ENCODE assay signal across 18 cellular contexts in genomic region chr19:35571406-35571965, GRCh38. TPM values are rescaled to one million over a fixed set of nuclear protein-coding genes. Genes with fewer than 3 reads are reported as not detected.
DNase-seq lines count a peak whose midpoint lies in the region; ATAC-seq and TF ChIP-seq lines count a peak whose summit lies in the region.
"Had no signal": no experiment of that assay in that cellular context is flagged by ENCODE, and none has a peak within 500 bp of the region (broad histone marks: within the 10 kb centered on the region; RNA-seq: fewer than 3 reads in every experiment).

No MANE protein-coding gene starts in this region.

- H3K27ac ChIP-seq in body of pancreas = no peak overlapping the region
- H3K27ac ChIP-seq: BLaER1 treated with 17β-estradiol and CSF1 and Interleukin-3, amounts not matched to agents 10 nM and 100 nM had no signal

- peak overlapping the region; percentile 19 for H3K27ac Mint-ChIP-seq in activated naive CD8-positive, alpha-beta T cell treated with anti-CD3 and anti-CD28 coated beads for 36 hours
- H3K27ac Mint-ChIP-seq in activated naive CD8-positive, alpha-beta T cell treated with anti-CD3 and anti-CD28 coated beads, Interleukin-2, amount 50 U/mL, for 24 hours = no peak overlapping the region
- H3K27ac Mint-ChIP-seq in stimulated activated effector memory CD8-positive, alpha-beta T cell treated with anti-CD3 and anti-CD28 coated beads, Interleukin-12 subunit alpha, Interleukin-12 subunit beta, amount 100 ng/mL, for 72 hours = no peak overlapping the region
- H3K27ac Mint-ChIP-seq: B cell; CD8-positive, alpha-beta T cell; IgD-negative memory B cell had no signal

- no peak overlapping the region for H3K4me3 ChIP-seq in body of pancreas
- H3K4me3 ChIP-seq: BLaER1 treated with 17β-estradiol and CSF1 and Interleukin-3, amounts not matched to agents 10 nM and 100 nM had no signal

- in situ Hi-C loops in ACHN (cut with HindIII; ENCODE audit: low pct_ligation_motif_present, low pct_unique_long_range_greater_than_20kb, low sequenced_read_pairs) = no loop called here

- H3K9me3 Mint-ChIP-seq in activated naive CD8-positive, alpha-beta T cell treated with anti-CD3 and anti-CD28 coated beads for 36 hours = peaks cover 15% of the 10 kb centered on the region
- H3K9me3 Mint-ChIP-seq in activated naive CD8-positive, alpha-beta T cell treated with anti-CD3 and anti-CD28 coated beads, Interleukin-2, amount 50 U/mL, for 24 hours = peaks cover 14% of the 10 kb centered on the region
- H3K9me3 Mint-ChIP-seq in stimulated activated effector memory CD8-positive, alpha-beta T cell treated with anti-CD3 and anti-CD28 coated beads, Interleukin-12 subunit alpha, Interleukin-12 subunit beta, amount 100 ng/mL, for 72 hours = peaks cover 9% of the 10 kb centered on the region
- H3K9me3 Mint-ChIP-seq in activated T-cell treated with anti-CD3 and anti-CD28 coated beads, Interleukin-2, amount 50 U/mL, for 4 hours = peaks cover 17% of the 10 kb centered on the region

- H3K4me1 Mint-ChIP-seq in activated naive CD8-positive, alpha-beta T cell treated with anti-CD3 and anti-CD28 coated beads for 36 hours = peaks cover 3% of the 10 kb centered on the region
- H3K4me1 Mint-ChIP-seq in activated naive CD8-positive, alpha-beta T cell treated with anti-CD3 and anti-CD28 coated beads, Interleukin-2, amount 50 U/mL, for 24 hours = no peaks in the 10 kb centered on the region
- H3K4me1 Mint-ChIP-seq in stimulated activated effector memory CD8-positive, alpha-beta T cell treated with anti-CD3 and anti-CD28 coated beads, Interleukin-12 subunit alpha, Interleukin-12 subunit beta, amount 100 ng/mL, for 72 hours = no peaks in the 10 kb centered on the region
- no peaks in the 10 kb centered on the region for H3K4me1 Mint-ChIP-seq in activated T-cell treated with anti-CD3 and anti-CD28 coated beads, Interleukin-2, amount 50 U/mL, for 4 hours (ENCODE audit: low read depth)
- H3K4me1 Mint-ChIP-seq: B cell, IgD-negative memory B cell had no signal

- H3K4me3 Mint-ChIP-seq in activated naive CD8-positive, alpha-beta T cell treated with anti-CD3 and anti-CD28 coated beads for 36 hours = no peak overlapping the region
- no peak overlapping the region for H3K4me3 Mint-ChIP-seq in activated naive CD8-positive, alpha-beta T cell treated with anti-CD3 and anti-CD28 coated beads, Interleukin-2, amount 50 U/mL, for 24 hours
- H3K4me3 Mint-ChIP-seq in stimulated activated effector memory CD8-positive, alpha-beta T cell treated with anti-CD3 and anti-CD28 coated beads, Interleukin-12 subunit alpha, Interleukin-12 subunit beta, amount 100 ng/mL, for 72 hours = no peak overlapping the region
- H3K4me3 Mint-ChIP-seq in activated T-cell treated with anti-CD3 and anti-CD28 coated beads, Interleukin-2, amount 50 U/mL, for 4 hours = no peak overlapping the region
- H3K4me3 Mint-ChIP-seq: B cell; CD8-positive, alpha-beta T cell; IgD-negative memory B cell had no signal

- no peaks in the 10 kb centered on the region for H3K27me3 ChIP-seq in body of pancreas
- H3K27me3 ChIP-seq: BLaER1 treated with 17β-estradiol and CSF1 and Interleukin-3, amounts not matched to agents 10 nM and 100 nM had no signal

- intact Hi-C loops in body of pancreas (cut with DNase I) = no loop called here

- TF ChIP-seq POLR2A in body of pancreas (IDR thresholded peaks at IDR 0.05) = no peak

- H3K9me3 ChIP-seq in body of pancreas = peaks cover 0 to 8% (median 0%) of the 10 kb centered on the region in 3 donors

- H3K27me3 Mint-ChIP-seq in activated naive CD8-positive, alpha-beta T cell treated with anti-CD3 and anti-CD28 coated beads for 36 hours = peaks cover 23% of the 10 kb centered on the region
- H3K27me3 Mint-ChIP-seq in activated naive CD8-positive, alpha-beta T cell treated with anti-CD3 and anti-CD28 coated beads, Interleukin-2, amount 50 U/mL, for 24 hours = peaks cover 22% of the 10 kb centered on the region
- H3K27me3 Mint-ChIP-seq in activated T-cell treated with anti-CD3 and anti-CD28 coated beads, Interleukin-2, amount 50 U/mL, for 4 hours (ENCODE audit: low read depth) = peaks cover 36% of the 10 kb centered on the region

- no peaks in the 10 kb centered on the region for H3K36me3 ChIP-seq in body of pancreas (replicated peaks in 1 of 2; ENCODE audit: insufficient read depth in 1 of 2, low read depth in 2 of 2)
- H3K36me3 ChIP-seq: BLaER1 treated with 17β-estradiol and CSF1 and Interleukin-3, amounts not matched to agents 10 nM and 100 nM had no signal

- TF ChIP-seq CTCF in body of pancreas (IDR thresholded peaks at IDR 0.05) = no peak

- no peak for DNase-seq in activated naive CD8-positive, alpha-beta T cell treated with anti-CD3 and anti-CD28 coated beads for 36 hours
- DNase-seq in activated naive CD8-positive, alpha-beta T cell treated with anti-CD3 and anti-CD28 coated beads, Interleukin-2, amount 50 U/mL, for 24 hours = no peak
- no peak for DNase-seq in body of pancreas
- DNase-seq in stimulated activated effector memory CD8-positive, alpha-beta T cell treated with anti-CD3 and anti-CD28 coated beads, Interleukin-12 subunit alpha, Interleukin-12 subunit beta, amount 100 ng/mL, for 72 hours (ENCODE audit: low spot score in 2 of 2) = no peak
- no peak for DNase-seq in ACHN
- no peak for DNase-seq in activated T-cell treated with anti-CD3 and anti-CD28 coated beads, Interleukin-2, amount 50 U/mL, for 4 hours
- DNase-seq: 8988T; Calu3; CD8-positive, alpha-beta T cell; DMS79 treated with DMSO at 0.1 percent for 48 hours; GF-D8; GOT3 had no signal

- WGBS in body of pancreas, 2 donors = 88 to 100% methylated on average over 1 of the region's 1 CpG

- peaks cover 7% of the 10 kb centered on the region for H3K36me3 Mint-ChIP-seq in activated naive CD8-positive, alpha-beta T cell treated with anti-CD3 and anti-CD28 coated beads for 36 hours
- H3K36me3 Mint-ChIP-seq in activated naive CD8-positive, alpha-beta T cell treated with anti-CD3 and anti-CD28 coated beads, Interleukin-2, amount 50 U/mL, for 24 hours (ENCODE audit: low read depth) = no peaks in the 10 kb centered on the region
- H3K36me3 Mint-ChIP-seq in stimulated activated effector memory CD8-positive, alpha-beta T cell treated with anti-CD3 and anti-CD28 coated beads, Interleukin-12 subunit alpha, Interleukin-12 subunit beta, amount 100 ng/mL, for 72 hours = no peaks in the 10 kb centered on the region
- peaks cover 1% of the 10 kb centered on the region for H3K36me3 Mint-ChIP-seq in activated T-cell treated with anti-CD3 and anti-CD28 coated beads, Interleukin-2, amount 50 U/mL, for 4 hours (ENCODE audit: insufficient read depth)
- H3K36me3 Mint-ChIP-seq: CD8-positive, alpha-beta T cell; IgD-negative memory B cell had no signal

- peaks cover 51% of the 10 kb centered on the region for H3K4me1 ChIP-seq in body of pancreas
- H3K4me1 ChIP-seq: BLaER1 treated with 17β-estradiol and CSF1 and Interleukin-3, amounts not matched to agents 10 nM and 100 nM had no signal

- ATAC-seq in activated naive CD8-positive, alpha-beta T cell treated with anti-CD3 and anti-CD28 coated beads, Interleukin-2, amount 50 U/mL, for 24 hours = no peak
- peak; percentile 51 for ATAC-seq in body of pancreas
- peak; percentile 56 for ATAC-seq in stimulated activated effector memory CD8-positive, alpha-beta T cell treated with anti-CD3 and anti-CD28 coated beads, Interleukin-12 subunit alpha, Interleukin-12 subunit beta, amount 100 ng/mL, for 72 hours
- ATAC-seq in activated T-cell treated with anti-CD3 and anti-CD28 coated beads, Interleukin-2, amount 50 U/mL, for 4 hours = no peak
- ATAC-seq: CD8-positive, alpha-beta T cell; HCT116 had no signal

RNA-seq across cellular contexts. Expression of gene ATP4A, which starts 8.0 kb away (rescaled TPM):
- not detected for total RNA-seq in activated naive CD8-positive, alpha-beta T cell treated with anti-CD3 and anti-CD28 coated beads for 36 hours
- total RNA-seq in body of pancreas = 1 to 10 TPM in 1 of 2 donors, not detected in 1; 8.2 TPM
- total RNA-seq in activated T-cell treated with anti-CD3 and anti-CD28 coated beads, Interleukin-2, amount 50 U/mL, for 4 hours = not detected
- total RNA-seq: A673; B cell; Calu3; CD8-positive, alpha-beta T cell had no signal

RNA-seq across cellular contexts. Expression of gene PMIS2, which starts 14.5 kb away (rescaled TPM):
- not detected for total RNA-seq in activated naive CD8-positive, alpha-beta T cell treated with anti-CD3 and anti-CD28 coated beads for 36 hours
- total RNA-seq in body of pancreas = not detected
- not detected for total RNA-seq in activated T-cell treated with anti-CD3 and anti-CD28 coated beads, Interleukin-2, amount 50 U/mL, for 4 hours
- total RNA-seq: A673; B cell; Calu3; CD8-positive, alpha-beta T cell; H7 had no signal

RNA-seq across cellular contexts. Expression of gene TMEM147, which starts 26.1 kb away (rescaled TPM):
- total RNA-seq in activated naive CD8-positive, alpha-beta T cell treated with anti-CD3 and anti-CD28 coated beads for 36 hours = 10 to 100 TPM; 74.4 to 81.6 TPM
- 10 to 100 TPM; 59.4 to 67.9 TPM for total RNA-seq in body of pancreas
- total RNA-seq in activated T-cell treated with anti-CD3 and anti-CD28 coated beads, Interleukin-2, amount 50 U/mL, for 4 hours = 100 to 1,000 TPM; 111 to 148 (median 115) TPM

RNA-seq across cellular contexts. Expression of gene GAPDHS, which starts 38.2 kb away (rescaled TPM):
- not detected for total RNA-seq in activated naive CD8-positive, alpha-beta T cell treated with anti-CD3 and anti-CD28 coated beads for 36 hours
- not detected for total RNA-seq in body of pancreas
- total RNA-seq in activated T-cell treated with anti-CD3 and anti-CD28 coated beads, Interleukin-2, amount 50 U/mL, for 4 hours = not detected
- total RNA-seq: A673; B cell; Calu3; CD8-positive, alpha-beta T cell had no signal

RNA-seq across cellular contexts. Expression of gene HAUS5, which starts 41.0 kb away (rescaled TPM):
- total RNA-seq in activated naive CD8-positive, alpha-beta T cell treated with anti-CD3 and anti-CD28 coated beads for 36 hours = 10 to 100 TPM; 37.9 to 44.6 TPM
- 10 to 100 TPM in 1 of 2 donors, 1 to 10 TPM in 1; 9.6 to 14.5 TPM for total RNA-seq in body of pancreas
- total RNA-seq in activated T-cell treated with anti-CD3 and anti-CD28 coated beads, Interleukin-2, amount 50 U/mL, for 4 hours = 10 to 100 TPM; 39.2 to 48.1 (median 41.3) TPM

Comparison
In these comparisons a context has a peak if more than half of its experiments do, and no peak if none do; other contexts are left out.
1. ATAC-seq: peak in body of pancreas (single experiment) and stimulated activated effector memory CD8-positive, alpha-beta T cell treated with anti-CD3 and anti-CD28 coated beads, Interleukin-12 subunit alpha, Interleukin-12 subunit beta, amount 100 ng/mL, for 72 hours (single experiment); none in activated naive CD8-positive, alpha-beta T cell treated with anti-CD3 and anti-CD28 coated beads, Interleukin-2, amount 50 U/mL, for 24 hours (single experiment) and activated T-cell treated with anti-CD3 and anti-CD28 coated beads, Interleukin-2, amount 50 U/mL, for 4 hours (0 of 2).